ENCODE assay signal across 32 cellular contexts in the genomic region with DNA sequence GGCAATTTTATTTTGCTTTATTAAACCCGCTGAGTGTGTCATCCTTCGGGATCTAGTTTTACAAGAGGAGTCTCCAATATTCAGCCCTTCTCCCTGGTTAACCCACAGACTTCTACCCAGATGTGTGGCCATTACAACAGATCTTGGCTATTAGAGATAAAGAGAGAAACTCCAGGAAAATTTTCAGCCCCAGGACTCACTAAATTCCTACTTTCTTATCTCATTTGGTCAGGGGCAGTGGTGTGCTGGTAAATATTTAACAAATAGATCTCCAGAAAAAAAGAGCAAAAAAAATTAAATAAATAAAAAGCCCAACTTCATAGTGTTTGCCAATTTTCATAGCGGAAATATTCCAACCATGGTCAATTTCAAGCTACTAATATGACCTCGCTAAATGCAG.
"Had no signal": no experiment of that assay in that cellular context is flagged by ENCODE, and none has a peak within 500 bp of the region (broad histone marks: within the 10 kb centered on the region; RNA-seq: fewer than 3 reads in every experiment).

No MANE protein-coding gene starts in this region.

- H3K4me3 Mint-ChIP-seq: naive thymus-derived CD8-positive, alpha-beta T cell; natural killer cell treated with Interleukin-12 subunit alpha and Interleukin-12 subunit beta and Interleukin-15 and Interleukin-18, amount 100 ng/mL, for 72 hours; nephron progenitor cell; neural crest cell; stimulated activated memory B cell treated with anti-CD40 and anti-IgM and Interleukin-4, amounts not matched to agents 10 μg/mL and 1 μg/mL and 100 μg/mL, for 72 hours; stimulated activated naive CD8-positive, alpha-beta T cell treated with anti-CD3 and anti-CD28 coated beads, Interleukin-15, amount 100 ng/mL, for 72 hours had no signal

- H3K36me3 Mint-ChIP-seq: stimulated activated memory B cell treated with anti-CD40 and anti-IgM and Interleukin-4, amounts not matched to agents 10 μg/mL and 1 μg/mL and 100 μg/mL, for 72 hours had no signal

- H3K4me1 ChIP-seq: parathyroid adenoma, psoas muscle, spleen, suprapubic skin, testis, transverse colon, upper lobe of left lung, vagina had no signal

- H2AFZ ChIP-seq: parathyroid adenoma had no signal

- H3K79me2 ChIP-seq: parathyroid adenoma had no signal

- H3K27ac ChIP-seq: neutrophil, ovary, parathyroid adenoma, psoas muscle, skin epidermis, spleen, suprapubic skin, testis, tibial artery, transverse colon, upper lobe of left lung, vagina had no signal

- ATAC-seq: naive thymus-derived CD8-positive, alpha-beta T cell; natural killer cell treated with Interleukin-12 subunit alpha and Interleukin-12 subunit beta and Interleukin-15 and Interleukin-18, amount 100 ng/mL, for 72 hours; psoas muscle; right cardiac atrium; sciatic nerve; stimulated activated memory B cell treated with anti-CD40 and anti-IgM and Interleukin-4, amounts not matched to agents 10 μg/mL and 1 μg/mL and 100 μg/mL, for 72 hours; stimulated activated naive CD8-positive, alpha-beta T cell treated with anti-CD3 and anti-CD28 coated beads, Interleukin-15, amount 100 ng/mL, for 72 hours; stimulated activated naive CD8-positive, alpha-beta T cell treated with anti-CD3 and anti-CD28 coated beads, Interleukin-15, Interleukin-2, amounts not matched to agents 100 U/mL and 50 U/mL, for 24 hours had no signal

- H3K4me2 ChIP-seq: smooth muscle cell had no signal

- H3K4me3 ChIP-seq: ovary, psoas muscle, skin epidermis, smooth muscle cell, spleen, suprapubic skin, testis, tibial artery, transverse colon, upper lobe of left lung, vagina had no signal

- H3K9me3 ChIP-seq: neutrophil, ovary, testis had no signal

- H3K27ac Mint-ChIP-seq: naive thymus-derived CD8-positive, alpha-beta T cell; natural killer cell treated with Interleukin-12 subunit alpha and Interleukin-12 subunit beta and Interleukin-15 and Interleukin-18, amount 100 ng/mL, for 72 hours; nephron progenitor cell; progenitor cell of endocrine pancreas; stimulated activated memory B cell treated with anti-CD40 and anti-IgM and Interleukin-4, amounts not matched to agents 10 μg/mL and 1 μg/mL and 100 μg/mL, for 72 hours; stimulated activated naive CD8-positive, alpha-beta T cell treated with anti-CD3 and anti-CD28 coated beads, Interleukin-15, amount 100 ng/mL, for 72 hours had no signal

- H3K27me3 ChIP-seq: neutrophil, ovary, spleen, suprapubic skin, testis, tibial artery, transverse colon, upper lobe of left lung, vagina had no signal

- H3K27me3 Mint-ChIP-seq: naive thymus-derived CD8-positive, alpha-beta T cell; natural killer cell treated with Interleukin-12 subunit alpha and Interleukin-12 subunit beta and Interleukin-15 and Interleukin-18, amount 100 ng/mL, for 72 hours; progenitor cell of endocrine pancreas; stimulated activated memory B cell treated with anti-CD40 and anti-IgM and Interleukin-4, amounts not matched to agents 10 μg/mL and 1 μg/mL and 100 μg/mL, for 72 hours; stimulated activated naive CD8-positive, alpha-beta T cell treated with anti-CD3 and anti-CD28 coated beads, Interleukin-15, amount 100 ng/mL, for 72 hours had no signal

- H3K4me1 Mint-ChIP-seq: naive thymus-derived CD8-positive, alpha-beta T cell; nephron progenitor cell; stimulated activated memory B cell treated with anti-CD40 and anti-IgM and Interleukin-4, amounts not matched to agents 10 μg/mL and 1 μg/mL and 100 μg/mL, for 72 hours; stimulated activated naive CD8-positive, alpha-beta T cell treated with anti-CD3 and anti-CD28 coated beads, Interleukin-15, amount 100 ng/mL, for 72 hours had no signal

- H3K36me3 ChIP-seq: neutrophil, ovary, spleen, suprapubic skin, tibial artery, transverse colon, upper lobe of left lung, vagina had no signal

- DNase-seq: naive thymus-derived CD8-positive, alpha-beta T cell; nephron progenitor cell; nucleus accumbens; ovary; posterior cingulate gyrus; psoas muscle; right cardiac atrium; spleen; stimulated activated CD4-positive, alpha-beta T cell treated with anti-CD3 and anti-CD28 coated beads, Interleukin-12 subunit alpha, Interleukin-12 subunit beta, amount 100 ng/mL, for 4 hours; stimulated activated CD4-positive, alpha-beta T cell treated with anti-CD3 and anti-CD28 coated beads, Interleukin-1b, Interleukin-23, amount 100 ng/mL, for 48 hours; stimulated activated CD4-positive, alpha-beta T cell treated with anti-CD3 and anti-CD28 coated beads, Interleukin-4, amount 100 ng/mL, for 1 hour; stimulated activated CD4-positive, alpha-beta T cell treated with anti-CD3 and anti-CD28 coated beads, Interleukin-4, amount 100 ng/mL, for 4 hours; stimulated activated CD8-positive, alpha-beta memory T cell treated with anti-CD3 and anti-CD28 coated beads, Interleukin-4, amount 100 ng/mL, for 48 hours; stimulated activated naive CD4-positive, alpha-beta T cell; stimulated activated naive CD8-positive, alpha-beta T cell treated with anti-CD3 and anti-CD28 coated beads, Interleukin-15, amount 100 ng/mL, for 72 hours; stimulated activated naive CD8-positive, alpha-beta T cell treated with anti-CD3 and anti-CD28 coated beads, Interleukin-15, Interleukin-2, amounts not matched to agents 100 U/mL and 50 U/mL, for 24 hours; substantia nigra; testis; tibial artery; transverse colon; upper lobe of left lung had no signal
